ENCODE assay signal across 12 cellular contexts in the genomic region with DNA sequence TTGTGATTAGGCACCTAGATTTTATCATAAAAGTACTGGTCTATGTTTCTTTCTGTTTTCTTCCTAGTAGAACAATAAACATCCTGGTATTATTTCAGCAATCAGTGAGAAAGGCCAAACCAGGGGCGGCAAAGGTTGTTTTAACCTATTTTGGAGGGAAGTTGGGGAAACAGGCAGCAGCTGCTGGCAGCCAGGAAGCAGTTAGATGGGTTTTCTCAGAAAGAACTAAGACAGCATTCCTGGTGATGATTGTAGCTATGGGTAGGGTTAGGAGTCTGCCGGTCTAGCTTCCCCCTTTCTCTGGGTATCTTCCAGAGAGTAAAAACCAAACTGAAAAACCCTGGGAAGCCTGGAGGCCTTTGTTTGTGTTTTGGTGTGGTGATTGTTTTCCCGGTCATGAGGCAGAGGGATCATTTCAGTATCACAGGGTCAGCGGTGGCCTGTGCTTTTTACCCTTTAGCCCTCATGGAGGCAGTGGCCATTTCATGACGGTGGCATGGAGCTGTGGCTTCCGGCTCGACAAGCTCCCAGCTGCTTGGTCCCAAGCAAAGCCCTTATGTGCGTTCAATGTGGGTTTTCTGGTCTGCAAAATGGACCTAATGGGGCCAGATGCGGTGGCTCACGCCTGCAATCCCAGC. TPM values are rescaled to one million over a fixed set of nuclear protein-coding genes. Genes with fewer than 3 reads are reported as not detected.
A peak's percentile ranks its signal among the peaks of the same experiment; 100 is the strongest.
DNase-seq lines count a peak whose midpoint lies in the region; ATAC-seq and TF ChIP-seq lines count a peak whose summit lies in the region.
"Had no signal": no experiment of that assay in that cellular context is flagged by ENCODE, and none has a peak within 500 bp of the region (broad histone marks: within the 10 kb centered on the region; RNA-seq: fewer than 3 reads in every experiment).

No MANE protein-coding gene starts in this region.

- H3K9me3 ChIP-seq in right lobe of liver = no peaks in the 10 kb centered on the region
- H3K9me3 ChIP-seq in stomach = peaks cover 0 to 4% (median 0%) of the 10 kb centered on the region in 4 donors

- H3K4me1 ChIP-seq in right lobe of liver (peaks cover 0 to 53% (median 13%) of the 10 kb centered on the region in 4 donors), stomach (peaks cover 27 to 92% (median 38%) of the 10 kb centered on the region in 4 donors)

- POLR2A ChIA-PET in activated CD4-positive, alpha-beta T cell treated with anti-CD3 and anti-CD28 coated beads for 36 hours (lab: Charles Lee) = interaction anchor here (0.6 to 0.7 kb wide), 3 partner anchors 22 to 64 kb away, joined by 4 to 6 read pairs (median 4); no protein-coding TSS in a partner anchor

- no peaks in the 10 kb centered on the region for H3K27me3 ChIP-seq in right lobe of liver
- peaks cover 0 to 1% (median 0%) of the 10 kb centered on the region in 3 donors for H3K27me3 ChIP-seq in stomach

- ATAC-seq in activated CD4-positive, alpha-beta T cell treated with anti-CD3 and anti-CD28 coated beads for 36 hours = no peak
- ATAC-seq in right lobe of liver (peak; percentile 26 to 51 (median 34)), HG02642 (IDR thresholded peaks at IDR 0.05; ENCODE audit: poor library complexity, unreplicated experiment) (no peak)

- H3K4me3 Mint-ChIP-seq in activated CD4-positive, alpha-beta T cell treated with anti-CD3 and anti-CD28 coated beads for 36 hours = no peak overlapping the region
- no peak overlapping the region for H3K4me3 Mint-ChIP-seq in activated T-helper 2 cell treated with anti-CD3 and anti-CD28 coated beads, Interferon-gamma antibody, Interleukin-2, Interleukin-4, amounts not matched to agents 10 μg/mL and 5 μg/mL and 100 μg/mL, durations not matched to agents 14 hours and 24 hours and 36 hours (ENCODE audit: low read depth)

- H3K36me3 ChIP-seq in right lobe of liver (no peaks in the 10 kb centered on the region), stomach (no peaks in the 10 kb centered on the region)

- peaks cover 15% of the 10 kb centered on the region for H3K9me3 Mint-ChIP-seq in activated CD4-positive, alpha-beta T cell treated with anti-CD3 and anti-CD28 coated beads for 36 hours (ENCODE audit: low read depth)
- H3K9me3 Mint-ChIP-seq in activated T-helper 2 cell treated with anti-CD3 and anti-CD28 coated beads, Interferon-gamma antibody, Interleukin-2, Interleukin-4, amounts not matched to agents 10 μg/mL and 5 μg/mL and 100 μg/mL, durations not matched to agents 14 hours and 24 hours and 36 hours = peaks cover 10% of the 10 kb centered on the region

- intact Hi-C loops in activated CD4-positive, alpha-beta T cell treated with anti-CD3 and anti-CD28 coated beads for 36 hours (cut with DNase I, micrococcal nuclease) = no loop called here
- intact Hi-C loops in activated T-helper 2 cell treated with anti-CD3 and anti-CD28 coated beads, Interferon-gamma antibody, Interleukin-2, Interleukin-4, amounts not matched to agents 10 μg/mL and 5 μg/mL and 100 μg/mL, durations not matched to agents 14 hours and 24 hours and 36 hours (cut with micrococcal nuclease) = no loop called here
- intact Hi-C loops in right lobe of liver (cut with DNase I) (no loop called here), stomach (cut with DNase I; ENCODE audit: low total_unique reads) (no loop called here)

- peak overlapping the region; percentile 52 for H3K27ac Mint-ChIP-seq in activated CD4-positive, alpha-beta T cell treated with anti-CD3 and anti-CD28 coated beads for 36 hours
- peak overlapping the region; percentile 86 for H3K27ac Mint-ChIP-seq in activated T-helper 2 cell treated with anti-CD3 and anti-CD28 coated beads, Interferon-gamma antibody, Interleukin-2, Interleukin-4, amounts not matched to agents 10 μg/mL and 5 μg/mL and 100 μg/mL, durations not matched to agents 14 hours and 24 hours and 36 hours

- 56% methylated on average over 4 of the region's 10 CpGs for WGBS in right lobe of liver (ENCODE audit: insufficient coverage, low coverage, low lambda C conversion rate, missing lambda C conversion rate)
- 67 to 82% (median 79%) methylated on average over 10 of the region's 10 CpGs for WGBS in stomach, 5 donors

- no peaks in the 10 kb centered on the region for H3K27me3 Mint-ChIP-seq in activated CD4-positive, alpha-beta T cell treated with anti-CD3 and anti-CD28 coated beads for 36 hours
- H3K27me3 Mint-ChIP-seq in activated T-helper 2 cell treated with anti-CD3 and anti-CD28 coated beads, Interferon-gamma antibody, Interleukin-2, Interleukin-4, amounts not matched to agents 10 μg/mL and 5 μg/mL and 100 μg/mL, durations not matched to agents 14 hours and 24 hours and 36 hours (ENCODE audit: low read depth) = no peaks in the 10 kb centered on the region

- DNase-seq in activated CD4-positive, alpha-beta T cell treated with anti-CD3 and anti-CD28 coated beads for 36 hours = no peak
- DNase-seq in activated CD4-positive, alpha-beta T cell treated with anti-CD3 and anti-CD28 coated beads, Interleukin-2, amount 50 U/mL, for 48 hours = no peak
- no peak for DNase-seq in activated T-helper 2 cell treated with anti-CD3 and anti-CD28 coated beads, Interferon-gamma antibody, Interleukin-2, Interleukin-4, amounts not matched to agents 10 μg/mL and 5 μg/mL and 100 μg/mL, durations not matched to agents 14 hours and 24 hours and 36 hours (ENCODE audit: low spot score)
- DNase-seq in right lobe of liver (peak in 1 of 3 donors; percentile 41), stomach (no peak), OCI-M2 (lab: John Stamatoyannopoulos, UW; ENCODE audit: unreplicated experiment) (no peak)
- DNase-seq in stimulated activated CD4-positive, alpha-beta T cell treated with anti-CD3 and anti-CD28 coated beads, Interleukin-12 subunit alpha, Interleukin-12 subunit beta, amount 100 ng/mL, for 4 hours = no peak
- DNase-seq: ACHN; activated effector memory CD4-positive, alpha-beta T cell treated with Interleukin-2 at 50 U/mL for 16 hours; NCI-H446 treated with DMSO at 0.1 percent for 48 hours had no signal

- no peak for TF ChIP-seq EP300 in stomach (IDR thresholded peaks at IDR 0.05)

- H3K4me3 ChIP-seq in right lobe of liver = peak overlapping the region in 1 of 3 donors; percentile 4
- H3K4me3 ChIP-seq in stomach = no peak overlapping the region

- H3K27ac ChIP-seq in right lobe of liver (peak overlapping the region; percentile 50 to 95 (median 90)), stomach (peak overlapping the region; percentile 16 to 84 (median 68))
- H3K27ac ChIP-seq: epithelial cell of prostate had no signal

- peaks cover 14% of the 10 kb centered on the region for H3K36me3 Mint-ChIP-seq in activated CD4-positive, alpha-beta T cell treated with anti-CD3 and anti-CD28 coated beads for 36 hours (ENCODE audit: low read depth)
- peaks cover 37% of the 10 kb centered on the region for H3K36me3 Mint-ChIP-seq in activated T-helper 2 cell treated with anti-CD3 and anti-CD28 coated beads, Interferon-gamma antibody, Interleukin-2, Interleukin-4, amounts not matched to agents 10 μg/mL and 5 μg/mL and 100 μg/mL, durations not matched to agents 14 hours and 24 hours and 36 hours (ENCODE audit: low read depth)

- TF ChIP-seq POLR2A in right lobe of liver (IDR thresholded peaks at IDR 0.05) = no peak
- TF ChIP-seq POLR2A in stomach (IDR thresholded peaks at IDR 0.05) = no peak

- no peak for TF ChIP-seq CTCF in right lobe of liver (IDR thresholded peaks at IDR 0.05)
- TF ChIP-seq CTCF in stomach (IDR thresholded peaks at IDR 0.05) = no peak

- H3K4me1 Mint-ChIP-seq in activated CD4-positive, alpha-beta T cell treated with anti-CD3 and anti-CD28 coated beads for 36 hours = peaks cover 77% of the 10 kb centered on the region
- H3K4me1 Mint-ChIP-seq in activated T-helper 2 cell treated with anti-CD3 and anti-CD28 coated beads, Interferon-gamma antibody, Interleukin-2, Interleukin-4, amounts not matched to agents 10 μg/mL and 5 μg/mL and 100 μg/mL, durations not matched to agents 14 hours and 24 hours and 36 hours (ENCODE audit: low read depth) = peaks cover 72% of the 10 kb centered on the region

- CTCF ChIA-PET in activated CD4-positive, alpha-beta T cell treated with anti-CD3 and anti-CD28 coated beads for 36 hours (lab: Charles Lee) = interaction anchor here (0.7 to 1.7 kb wide), 5 partner anchors 10 to 63 kb away, joined by 3 to 11 read pairs (median 3); no protein-coding TSS in a partner anchor

RNA-seq across cellular contexts. Expression of a gene that starts 19.6 kb away (rescaled TPM):
- 100 to 1,000 TPM; 107 to 116 TPM for total RNA-seq in activated CD4-positive, alpha-beta T cell treated with anti-CD3 and anti-CD28 coated beads for 36 hours
- 150 and 153 TPM in 2 replicates for total RNA-seq in activated T-helper 2 cell treated with anti-CD3 and anti-CD28 coated beads, Interferon-gamma antibody, Interleukin-2, Interleukin-4, amounts not matched to agents 10 μg/mL and 5 μg/mL and 100 μg/mL, durations not matched to agents 14 hours and 24 hours and 36 hours
- total RNA-seq in right lobe of liver (10 to 100 TPM; 12.9 to 56.9 (median 26.5) TPM), stomach (10 to 100 TPM in 4 of 5 donors, 1 to 10 TPM in 1; 7.1 to 24.3 (median 14.9) TPM)
- 1 to 10 TPM; 5.4 to 8.4 (median 7.8) TPM for polyA plus RNA-seq in stomach

Comparison
In these comparisons a context has a peak if more than half of its experiments do, and no peak if none do; other contexts are left out.
1. ATAC-seq: peak in right lobe of liver (4 of 4); none in activated CD4-positive, alpha-beta T cell treated with anti-CD3 and anti-CD28 coated beads for 36 hours (single experiment) and HG02642 (single experiment).